In the genomic region with DNA sequence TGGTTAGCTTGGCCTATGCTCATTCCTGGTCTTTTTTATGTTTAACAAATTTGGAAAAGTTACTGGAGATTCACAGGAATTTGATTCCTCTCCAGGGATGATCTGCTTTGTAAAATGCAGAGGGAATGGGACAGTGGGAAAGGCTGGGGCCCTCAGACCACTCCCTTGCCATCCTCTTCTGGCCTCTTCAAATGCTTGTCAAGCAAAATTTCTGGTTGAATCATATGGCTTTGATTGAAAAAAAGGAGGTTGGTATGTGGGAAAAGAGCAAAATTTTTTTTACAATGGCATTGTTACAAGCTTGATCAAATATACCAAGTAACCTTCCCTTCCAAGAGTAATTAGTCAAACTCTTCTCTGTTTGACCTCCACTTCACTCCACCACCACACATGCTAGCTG, we compare ENCODE assay signal across 17 cellular contexts.
"Had no signal": no experiment of that assay in that cellular context is flagged by ENCODE, and none has a peak within 500 bp of the region (broad histone marks: within the 10 kb centered on the region; RNA-seq: fewer than 3 reads in every experiment).

No MANE protein-coding gene starts in this region.

- H3K9me3 Mint-ChIP-seq: activated naive CD4-positive, alpha-beta T cell treated with anti-CD3 and anti-CD28 coated beads, Interleukin-2, amount 50 U/mL, for 72 hours; activated T-cell treated with anti-CD3 and anti-CD28 coated beads, Interleukin-2, amount 50 U/mL, for 72 hours; endodermal cell had no signal

- ATAC-seq: body of pancreas, left lobe of liver had no signal

- H3K27ac Mint-ChIP-seq: endodermal cell, progenitor cell of endocrine pancreas had no signal

- DNase-seq: amygdala; body of pancreas; caudate nucleus; dorsolateral prefrontal cortex; endodermal cell; hypothalamus; occipital lobe; stimulated activated CD4-positive, alpha-beta T cell treated with anti-CD3 and anti-CD28 coated beads, Interleukin-12 subunit alpha, Interleukin-12 subunit beta, amount 100 ng/mL, for 4 hours; stimulated activated CD4-positive, alpha-beta T cell treated with anti-CD3 and anti-CD28 coated beads, Interleukin-1b, Interleukin-23, amount 100 ng/mL, for 48 hours; stimulated activated CD8-positive, alpha-beta memory T cell treated with anti-CD3 and anti-CD28 coated beads, Interleukin-4, amount 100 ng/mL, for 48 hours; stimulated activated naive CD4-positive, alpha-beta T cell treated with Interleukin-2 at 50 U/mL for 16 hours; SW 1271; transverse colon had no signal

- H3K4me3 Mint-ChIP-seq: endodermal cell had no signal
